ENCODE assay signal across 32 cellular contexts in the genomic region with DNA sequence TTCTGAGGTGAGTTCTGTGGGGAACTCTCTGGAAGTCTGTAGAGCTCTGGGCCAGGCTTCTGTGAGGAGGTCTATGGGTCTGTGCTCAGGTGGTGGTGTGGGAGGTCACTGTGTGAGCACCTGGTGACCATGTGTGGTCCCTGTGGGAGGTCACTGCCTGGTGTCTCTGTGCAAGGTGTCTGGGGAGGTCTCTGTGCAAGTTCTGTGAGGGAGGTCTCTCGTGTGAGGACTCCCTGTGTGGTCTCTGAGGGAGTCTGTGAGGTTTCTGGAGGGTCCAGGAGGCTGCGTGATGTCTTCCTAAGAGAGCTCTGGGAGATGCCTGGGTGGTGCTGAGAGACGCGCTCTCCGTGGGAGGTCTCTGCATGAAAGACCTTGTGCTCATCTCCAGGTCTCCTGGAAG. TPM values are rescaled to one million over a fixed set of nuclear protein-coding genes. Genes with fewer than 3 reads are reported as not detected.
"Had no signal": no experiment of that assay in that cellular context is flagged by ENCODE, and none has a peak within 500 bp of the region (broad histone marks: within the 10 kb centered on the region; RNA-seq: fewer than 3 reads in every experiment).

No MANE protein-coding gene starts in this region.

- H3K27ac Mint-ChIP-seq: activated CD8-positive, alpha-beta T cell treated with anti-CD3 and anti-CD28 coated beads, Interleukin-2, amount 10 ng/mL, durations not matched to agents 7 days and 5 days; activated naive CD4-positive, alpha-beta T cell treated with anti-CD3 and anti-CD28 coated beads, Interleukin-2, amount 50 U/mL, for 24 hours; activated T-helper 2 cell treated with anti-CD3 and anti-CD28 coated beads, Interferon-gamma antibody, Interleukin-2, Interleukin-4, amounts not matched to agents 10 μg/mL and 5 μg/mL and 100 μg/mL, durations not matched to agents 14 hours and 24 hours and 36 hours; endodermal cell; natural killer cell; stimulated activated effector memory CD8-positive, alpha-beta T cell treated with anti-CD3 and anti-CD28 coated beads, Interleukin-12 subunit alpha, Interleukin-12 subunit beta, amount 100 ng/mL, for 72 hours; T-helper 17 cell had no signal

- H3K36me3 Mint-ChIP-seq: activated naive CD4-positive, alpha-beta T cell treated with anti-CD3 and anti-CD28 coated beads, Interleukin-2, amount 50 U/mL, for 24 hours; natural killer cell; stimulated activated effector memory CD8-positive, alpha-beta T cell treated with anti-CD3 and anti-CD28 coated beads, Interleukin-12 subunit alpha, Interleukin-12 subunit beta, amount 100 ng/mL, for 72 hours had no signal

- H3K27me3 Mint-ChIP-seq: activated naive CD4-positive, alpha-beta T cell treated with anti-CD3 and anti-CD28 coated beads, Interleukin-2, amount 50 U/mL, for 24 hours had no signal

- H3K4me3 Mint-ChIP-seq: activated CD8-positive, alpha-beta T cell treated with anti-CD3 and anti-CD28 coated beads, Interleukin-2, amount 10 ng/mL, durations not matched to agents 7 days and 5 days; activated naive CD4-positive, alpha-beta T cell treated with anti-CD3 and anti-CD28 coated beads, Interleukin-2, amount 50 U/mL, for 24 hours; endodermal cell; natural killer cell; stimulated activated effector memory CD8-positive, alpha-beta T cell treated with anti-CD3 and anti-CD28 coated beads, Interleukin-12 subunit alpha, Interleukin-12 subunit beta, amount 100 ng/mL, for 72 hours; T-helper 17 cell had no signal

- H3K4me1 Mint-ChIP-seq: activated naive CD4-positive, alpha-beta T cell treated with anti-CD3 and anti-CD28 coated beads, Interleukin-2, amount 50 U/mL, for 24 hours; natural killer cell; stimulated activated effector memory CD8-positive, alpha-beta T cell treated with anti-CD3 and anti-CD28 coated beads, Interleukin-12 subunit alpha, Interleukin-12 subunit beta, amount 100 ng/mL, for 72 hours had no signal

- H3K4me1 ChIP-seq: body of pancreas, heart left ventricle, left lung, lower lobe of right lung, right lobe of liver, stomach, suprapubic skin had no signal

- H3K4me3 ChIP-seq: body of pancreas, cardiac muscle cell, heart left ventricle, left lung, lower lobe of right lung, right lobe of liver, stomach, suprapubic skin, tibial artery had no signal

- DNase-seq: activated CD8-positive, alpha-beta T cell treated with anti-CD3 and anti-CD28 coated beads, Interleukin-2, amount 10 ng/mL, durations not matched to agents 7 days and 5 days; activated T-cell treated with anti-CD3 and anti-CD28 coated beads, Interleukin-2, amount 50 U/mL, for 48 hours; body of pancreas; foreskin keratinocyte; heart left ventricle; left lung; lower lobe of right lung; mesenchymal stem cell; natural killer cell; right lobe of liver; stimulated activated CD4-positive, alpha-beta T cell treated with anti-CD3 and anti-CD28 coated beads, Interleukin-12 subunit alpha, Interleukin-12 subunit beta, amount 100 ng/mL, for 4 hours; stimulated activated CD4-positive, alpha-beta T cell treated with anti-CD3 and anti-CD28 coated beads, Interleukin-4, amount 100 ng/mL, for 24 hours; stomach; T-helper 17 cell; T1000; tibial artery; WERI-Rb-1 had no signal

- H3K9me3 ChIP-seq: body of pancreas, left lung, lower lobe of right lung, right lobe of liver, suprapubic skin, tibial artery had no signal

- H3K27me3 ChIP-seq: body of pancreas, cardiac muscle cell, foreskin keratinocyte, heart left ventricle, left lung, right lobe of liver, tibial artery had no signal

- H3K27ac ChIP-seq: body of pancreas, cardiac muscle cell, foreskin keratinocyte, heart left ventricle, left lung, lower lobe of right lung, right lobe of liver, stomach, suprapubic skin, tibial artery, WERI-Rb-1 had no signal

- H3K9me3 Mint-ChIP-seq: activated naive CD4-positive, alpha-beta T cell treated with anti-CD3 and anti-CD28 coated beads, Interleukin-2, amount 50 U/mL, for 24 hours; activated T-helper 2 cell treated with anti-CD3 and anti-CD28 coated beads, Interferon-gamma antibody, Interleukin-2, Interleukin-4, amounts not matched to agents 10 μg/mL and 5 μg/mL and 100 μg/mL, durations not matched to agents 14 hours and 24 hours and 36 hours; natural killer cell; stimulated activated effector memory CD8-positive, alpha-beta T cell treated with anti-CD3 and anti-CD28 coated beads, Interleukin-12 subunit alpha, Interleukin-12 subunit beta, amount 100 ng/mL, for 72 hours had no signal

- ATAC-seq: activated CD4-positive, CD25-positive, alpha-beta regulatory T cell treated with anti-CD3 and anti-CD28 coated beads, Interleukin-2, amount 50 U/mL, for 24 hours; activated CD8-positive, alpha-beta T cell treated with anti-CD3 and anti-CD28 coated beads, Interleukin-2, amount 10 ng/mL, durations not matched to agents 7 days and 5 days; body of pancreas; esophagus mucosa; foreskin keratinocyte; heart left ventricle; left lung; lower lobe of right lung; natural killer cell; right lobe of liver; SK-N-SH treated with all-trans-retinoic acid at 6 μM for 48 hours; stimulated activated effector memory CD8-positive, alpha-beta T cell treated with anti-CD3 and anti-CD28 coated beads, Interleukin-12 subunit alpha, Interleukin-12 subunit beta, amount 100 ng/mL, for 72 hours; T-helper 17 cell had no signal

- H3K36me3 ChIP-seq: cardiac muscle cell, heart left ventricle, left lung, lower lobe of right lung, right lobe of liver, stomach, suprapubic skin, tibial artery, WERI-Rb-1 had no signal

RNA-seq across cellular contexts. Expression of gene SPATA31E1, which starts 6.0 kb away (rescaled TPM):
- total RNA-seq: activated CD8-positive, alpha-beta T cell treated with anti-CD3 and anti-CD28 coated beads, Interleukin-2, amount 10 ng/mL, durations not matched to agents 7 days and 5 days; activated T-helper 2 cell treated with anti-CD3 and anti-CD28 coated beads, Interferon-gamma antibody, Interleukin-2, Interleukin-4, amounts not matched to agents 10 μg/mL and 5 μg/mL and 100 μg/mL, durations not matched to agents 14 hours and 24 hours and 36 hours; body of pancreas; cardiac muscle cell; chondrocyte; endodermal cell; esophagus mucosa; foreskin keratinocyte; heart left ventricle; left lung; lower lobe of right lung; natural killer cell; posterior vena cava; renal cortical epithelial cell; right lobe of liver; skeletal muscle tissue; stomach; suprapubic skin; T-helper 17 cell; urinary bladder had no signal

RNA-seq across cellular contexts. Expression of gene SPATA31C1, which starts 41.1 kb away (rescaled TPM):
- total RNA-seq: activated CD8-positive, alpha-beta T cell treated with anti-CD3 and anti-CD28 coated beads, Interleukin-2, amount 10 ng/mL, durations not matched to agents 7 days and 5 days; activated T-helper 2 cell treated with anti-CD3 and anti-CD28 coated beads, Interferon-gamma antibody, Interleukin-2, Interleukin-4, amounts not matched to agents 10 μg/mL and 5 μg/mL and 100 μg/mL, durations not matched to agents 14 hours and 24 hours and 36 hours; body of pancreas; cardiac muscle cell; chondrocyte; esophagus mucosa; foreskin keratinocyte; heart left ventricle; left lung; lower lobe of right lung; natural killer cell; osteoblast; posterior vena cava; renal cortical epithelial cell; right lobe of liver; skeletal muscle tissue; stomach; suprapubic skin; T-helper 17 cell had no signal
